Comparison of ENCODE assay signal across 8 cellular contexts in genomic region chr14:22830329-22831010, GRCh38. TPM values are rescaled to one million over a fixed set of nuclear protein-coding genes. Genes with fewer than 3 reads are reported as not detected.
DNase-seq lines count a peak whose midpoint lies in the region; ATAC-seq and TF ChIP-seq lines count a peak whose summit lies in the region.

No MANE protein-coding gene starts in this region.

- intact Hi-C loops in ovary (cut with DNase I): loop anchor here in 1 of 4 donors (10.0 kb wide), 1 partner anchor 246 kb away; the partner anchor contains the start of gene DAD1

- H3K9ac ChIP-seq in OCI-LY3 (ENCODE audit: low read length): peak overlapping the region; percentile 92

- no peak for TF ChIP-seq EP300 in ovary (IDR thresholded peaks at IDR 0.05)

- no peaks in the 10 kb centered on the region for H3K9me2 ChIP-seq in DOHH2 (replicated peaks; ENCODE audit: control insufficient read depth, low read length)

- peak overlapping the region; percentile 77 for H3K4me2 ChIP-seq in DOHH2 (ENCODE audit: low read length)
- H3K4me2 ChIP-seq in OCI-LY3 (ENCODE audit: low read length): peak overlapping the region; percentile 93

- ATAC-seq in GM21825 (IDR thresholded peaks at IDR 0.05; ENCODE audit: unreplicated experiment) (no peak), GM21367 (IDR thresholded peaks at IDR 0.05; ENCODE audit: unreplicated experiment) (no peak)

- H3K27ac ChIP-seq in DOHH2 (ENCODE audit: low read depth, low read length): peak overlapping the region; percentile 71
- peak overlapping the region; percentile 49 for H3K27ac ChIP-seq in OCI-LY3 (ENCODE audit: low read length)
- H3K27ac ChIP-seq in ovary: peak overlapping the region in 1 of 2 donors; percentile 15

- no peaks in the 10 kb centered on the region for H4K20me1 ChIP-seq in DOHH2 (ENCODE audit: control insufficient read depth, insufficient read depth, low read depth, low read length)
- H4K20me1 ChIP-seq in OCI-LY3 (ENCODE audit: insufficient read depth, low read length): no peaks in the 10 kb centered on the region

- H3K27me3 ChIP-seq in DOHH2 (ENCODE audit: control insufficient read depth, low read length): no peaks in the 10 kb centered on the region
- H3K27me3 ChIP-seq in OCI-LY3 (ENCODE audit: low read depth, low read length): no peaks in the 10 kb centered on the region
- H3K27me3 ChIP-seq in ovary: no peaks in the 10 kb centered on the region

- peaks cover 19% of the 10 kb centered on the region for H3F3A ChIP-seq in DOHH2 (ENCODE audit: control insufficient read depth, insufficient read depth)

- TF ChIP-seq POLR2A in ovary (IDR thresholded peaks at IDR 0.05): no peak

- DNase-seq in epithelial cell of esophagus (ENCODE audit: low read depth) (no peak), ovary (no peak), DMS 273 (lab: John Stamatoyannopoulos, UW; ENCODE audit: unreplicated experiment) (no peak)
- DNase-seq in effector CD4-positive, alpha-beta T cell: no peak

- WGBS in ovary, 3 donors: 8 to 12% (median 9%) methylated on average over 6 of the region's 6 CpGs

- peaks cover 43% of the 10 kb centered on the region for H3K36me3 ChIP-seq in DOHH2 (ENCODE audit: control insufficient read depth, low read length)
- peaks cover 25% of the 10 kb centered on the region for H3K36me3 ChIP-seq in OCI-LY3 (replicated peaks; ENCODE audit: low read depth, low read length)
- no peaks in the 10 kb centered on the region for H3K36me3 ChIP-seq in ovary

- H3K4me3 ChIP-seq in DOHH2 (ENCODE audit: low read length): peak overlapping the region; percentile 96
- peak overlapping the region; percentile 91 for H3K4me3 ChIP-seq in OCI-LY3 (ENCODE audit: low read length)
- H3K4me3 ChIP-seq in epithelial cell of esophagus (ENCODE audit: low read length): peak overlapping the region; percentile 85
- peak overlapping the region; percentile 57 for H3K4me3 ChIP-seq in ovary

- H3K79me2 ChIP-seq in DOHH2 (ENCODE audit: control insufficient read depth, low read length): peaks cover 29% of the 10 kb centered on the region
- peaks cover 16% of the 10 kb centered on the region for H3K79me2 ChIP-seq in OCI-LY3 (ENCODE audit: low read length)

- no peak for TF ChIP-seq CTCF in DOHH2 (IDR thresholded peaks at IDR 0.05; ENCODE audit: low read depth, low read length, poor library complexity, severe bottlenecking)
- TF ChIP-seq CTCF in OCI-LY3 (IDR thresholded peaks at IDR 0.05; ENCODE audit: low read depth, low read length): no peak
- TF ChIP-seq CTCF in epithelial cell of esophagus (IDR thresholded peaks at IDR 0.05; ENCODE audit: insufficient read depth, low read depth, low read length, missing control alignments): no peak
- TF ChIP-seq CTCF in ovary (IDR thresholded peaks at IDR 0.05): no peak

- H3K9me3 ChIP-seq in DOHH2 (ENCODE audit: control insufficient read depth, insufficient read depth, low read length) (no peaks in the 10 kb centered on the region), OCI-LY3 (ENCODE audit: insufficient read depth, low read length) (no peaks in the 10 kb centered on the region), ovary (no peaks in the 10 kb centered on the region)

- peaks cover 41% of the 10 kb centered on the region for H3K4me1 ChIP-seq in DOHH2 (ENCODE audit: control insufficient read depth, low read length)
- H3K4me1 ChIP-seq in OCI-LY3 (ENCODE audit: low read length): peaks cover 9% of the 10 kb centered on the region; the same call in 1 of the 2 replicates
- H3K4me1 ChIP-seq in ovary (ENCODE audit: insufficient read depth): no peaks in the 10 kb centered on the region

- H2AFZ ChIP-seq in OCI-LY3 (ENCODE audit: low read depth, low read length): no peak overlapping the region

RNA-seq across cellular contexts. Expression of gene MRPL52, which starts 0.8 kb away (rescaled TPM):
- total RNA-seq in ovary: 10 to 100 TPM; 29.0 to 78.3 (median 54.1) TPM
- polyA plus RNA-seq in ovary: 10 to 100 TPM; 32.9 to 45.3 TPM

RNA-seq across cellular contexts. Expression of gene MMP14, which starts 5.9 kb away (rescaled TPM):
- total RNA-seq in ovary: 100 to 1,000 TPM in 4 of 7 donors, 10 to 100 TPM in 3; 70.0 to 267 (median 174) TPM
- polyA plus RNA-seq in ovary: 100 to 1,000 TPM in 1 of 2 donors, 10 to 100 TPM in 1; 90.2 to 156 TPM

RNA-seq across cellular contexts. Expression of gene SLC7A7, which starts 15.2 kb away (rescaled TPM):
- total RNA-seq in ovary: 10 to 100 TPM in 1 of 7 donors, 1 to 10 TPM in 5, under 1 TPM in 1; 0.91 to 25.0 (median 5.1) TPM
- polyA plus RNA-seq in ovary: 10 to 100 TPM in 1 of 2 donors, 1 to 10 TPM in 1; 3.2 to 23.2 TPM

RNA-seq across cellular contexts. Expression of gene LRP10, which starts 41.1 kb away (rescaled TPM):
- 100 to 1,000 TPM in 4 of 7 donors, 10 to 100 TPM in 3; 56.9 to 122 (median 105) TPM for total RNA-seq in ovary
- polyA plus RNA-seq in ovary: 10 to 100 TPM; 32.4 to 71.6 TPM

RNA-seq across cellular contexts. Expression of gene REM2, which starts 52.6 kb away (rescaled TPM):
- total RNA-seq in ovary: 1 to 10 TPM in 1 of 7 donors, under 1 TPM in 6; 0.12 to 1.1 (median 0.66) TPM
- polyA plus RNA-seq in ovary: under 1 TPM; 0.40 to 0.74 TPM
